In the genomic region with DNA sequence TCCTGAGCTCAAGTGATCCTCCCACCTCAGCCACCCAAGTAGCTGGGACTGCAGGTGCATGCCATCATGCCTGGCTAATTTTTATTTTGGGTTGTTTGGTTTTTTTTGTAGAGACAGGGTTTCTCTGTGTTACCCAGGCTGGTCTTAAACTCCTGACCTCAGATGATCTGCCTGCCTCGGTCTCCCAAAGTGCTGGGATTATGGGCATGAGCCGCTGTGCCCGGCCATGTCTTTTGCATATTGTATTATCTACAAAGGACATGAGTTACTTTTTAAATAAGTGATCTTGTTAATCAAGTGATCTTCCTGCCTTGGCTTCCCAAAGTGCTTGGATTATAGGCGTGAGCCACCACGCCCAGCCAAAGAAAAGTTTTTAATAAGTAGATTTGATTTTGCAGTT, we compare ENCODE assay signal across 7 cellular contexts.
DNase-seq lines count a peak whose midpoint lies in the region; ATAC-seq, FAIRE-seq and TF ChIP-seq lines count a peak whose summit lies in the region.
"Not testable (repeated sequence)": the region's sequence is repeated elsewhere in the genome, so short reads cannot be mapped to it uniquely, and the experiment has no call there.

No MANE protein-coding gene starts in this region.

- H3K27ac Mint-ChIP-seq in activated CD4-positive, alpha-beta T cell treated with anti-CD3 and anti-CD28 coated beads, Interleukin-2, amount 10 ng/mL, durations not matched to agents 7 days and 5 days = peak overlapping the region; percentile 15
- not testable (repeated sequence) for H3K27ac Mint-ChIP-seq in activated T-cell treated with anti-CD3 and anti-CD28 coated beads, Interleukin-2, amount 50 U/mL, for 24 hours
- peak overlapping the region; percentile 17 for H3K27ac Mint-ChIP-seq in stimulated activated effector memory CD8-positive, alpha-beta T cell treated with anti-CD3 and anti-CD28 coated beads, Interleukin-12 subunit alpha, Interleukin-12 subunit beta, amount 100 ng/mL, for 72 hours

- H3K9me3 Mint-ChIP-seq in activated CD4-positive, alpha-beta T cell treated with anti-CD3 and anti-CD28 coated beads, Interleukin-2, amount 10 ng/mL, durations not matched to agents 7 days and 5 days; activated T-cell treated with anti-CD3 and anti-CD28 coated beads, Interleukin-2, amount 50 U/mL, for 24 hours; stimulated activated effector memory CD8-positive, alpha-beta T cell treated with anti-CD3 and anti-CD28 coated beads, Interleukin-12 subunit alpha, Interleukin-12 subunit beta, amount 100 ng/mL, for 72 hours: not testable (repeated sequence)

- POLR2A ChIA-PET in activated CD4-positive, alpha-beta T cell treated with anti-CD3 and anti-CD28 coated beads, Interleukin-2, amount 10 ng/mL, durations not matched to agents 7 days and 5 days (lab: Charles Lee) = not testable (repeated sequence)

- not testable (repeated sequence) for TF ChIP-seq CTCF in coronary artery (IDR thresholded peaks at IDR 0.05); kidney (IDR thresholded peaks at IDR 0.05; ENCODE audit: borderline replicate concordance, extremely low read depth, insufficient read depth)

- H3K9me3 ChIP-seq in kidney (ENCODE audit: control insufficient read depth in 1 of 2, low read length in 2 of 2) = not testable (repeated sequence)

- not testable (repeated sequence) for H3K27ac ChIP-seq in coronary artery; kidney (ENCODE audit: low read depth in 2 of 2, low read length in 2 of 2)

- peaks cover 43% of the 10 kb centered on the region for H3K4me1 Mint-ChIP-seq in activated CD4-positive, alpha-beta T cell treated with anti-CD3 and anti-CD28 coated beads, Interleukin-2, amount 10 ng/mL, durations not matched to agents 7 days and 5 days
- peaks cover 45% of the 10 kb centered on the region for H3K4me1 Mint-ChIP-seq in activated T-cell treated with anti-CD3 and anti-CD28 coated beads, Interleukin-2, amount 50 U/mL, for 24 hours (ENCODE audit: low read depth)
- peaks cover 14% of the 10 kb centered on the region for H3K4me1 Mint-ChIP-seq in stimulated activated effector memory CD8-positive, alpha-beta T cell treated with anti-CD3 and anti-CD28 coated beads, Interleukin-12 subunit alpha, Interleukin-12 subunit beta, amount 100 ng/mL, for 72 hours

- H3K4me3 Mint-ChIP-seq in activated CD4-positive, alpha-beta T cell treated with anti-CD3 and anti-CD28 coated beads, Interleukin-2, amount 10 ng/mL, durations not matched to agents 7 days and 5 days; activated T-cell treated with anti-CD3 and anti-CD28 coated beads, Interleukin-2, amount 50 U/mL, for 24 hours; stimulated activated effector memory CD8-positive, alpha-beta T cell treated with anti-CD3 and anti-CD28 coated beads, Interleukin-12 subunit alpha, Interleukin-12 subunit beta, amount 100 ng/mL, for 72 hours: not testable (repeated sequence)

- H3K9ac ChIP-seq in kidney (ENCODE audit: low read length in 2 of 2) = not testable (repeated sequence)

- H3K4me1 ChIP-seq in kidney (ENCODE audit: control insufficient read depth in 1 of 2, insufficient read depth in 1 of 2, low read depth in 1 of 2, low read length in 2 of 2) = not testable (repeated sequence)

- intact Hi-C loops in kidney (cut with DNase I) = not testable (repeated sequence)

- ATAC-seq in stimulated activated effector memory CD8-positive, alpha-beta T cell treated with anti-CD3 and anti-CD28 coated beads, Interleukin-12 subunit alpha, Interleukin-12 subunit beta, amount 100 ng/mL, for 72 hours = not testable (repeated sequence)

- not testable (repeated sequence) for FAIRE-seq in kidney (lab: Jason Lieb, UNC)

- peaks cover 51% of the 10 kb centered on the region for H3K36me3 Mint-ChIP-seq in activated CD4-positive, alpha-beta T cell treated with anti-CD3 and anti-CD28 coated beads, Interleukin-2, amount 10 ng/mL, durations not matched to agents 7 days and 5 days (ENCODE audit: low read depth)
- H3K36me3 Mint-ChIP-seq in activated T-cell treated with anti-CD3 and anti-CD28 coated beads, Interleukin-2, amount 50 U/mL, for 24 hours (ENCODE audit: low read depth) = peaks cover 74% of the 10 kb centered on the region
- peaks cover 23% of the 10 kb centered on the region for H3K36me3 Mint-ChIP-seq in stimulated activated effector memory CD8-positive, alpha-beta T cell treated with anti-CD3 and anti-CD28 coated beads, Interleukin-12 subunit alpha, Interleukin-12 subunit beta, amount 100 ng/mL, for 72 hours

- DNase-seq in activated CD4-positive, alpha-beta T cell treated with anti-CD3 and anti-CD28 coated beads, Interleukin-2, amount 10 ng/mL, durations not matched to agents 7 days and 5 days; stimulated activated effector memory CD8-positive, alpha-beta T cell treated with anti-CD3 and anti-CD28 coated beads, Interleukin-12 subunit alpha, Interleukin-12 subunit beta, amount 100 ng/mL, for 72 hours (ENCODE audit: low spot score in 2 of 2): not testable (repeated sequence)
- peak; percentile 7 for DNase-seq in activated T-cell treated with anti-CD3 and anti-CD28 coated beads, Interleukin-2, amount 50 U/mL, for 24 hours
- peak; percentile 36 for DNase-seq in activated effector memory CD4-positive, alpha-beta T cell treated with anti-CD3 and anti-CD28 coated beads, Interleukin-2, amount 50 U/mL, for 16 hours
- DNase-seq in coronary artery (ENCODE audit: low spot score) = peak; percentile 19
- peak; percentile 20 for DNase-seq in kidney
- DNase-seq in mesenteric fat pad (ENCODE audit: low spot score) = peak; percentile 64

- H3K27me3 Mint-ChIP-seq in activated CD4-positive, alpha-beta T cell treated with anti-CD3 and anti-CD28 coated beads, Interleukin-2, amount 10 ng/mL, durations not matched to agents 7 days and 5 days; activated T-cell treated with anti-CD3 and anti-CD28 coated beads, Interleukin-2, amount 50 U/mL, for 24 hours: not testable (repeated sequence)

- H3K36me3 ChIP-seq in kidney (ENCODE audit: control insufficient read depth in 1 of 2, insufficient read depth in 2 of 2, low read length in 2 of 2) = not testable (repeated sequence)

- CTCF ChIA-PET in activated CD4-positive, alpha-beta T cell treated with anti-CD3 and anti-CD28 coated beads, Interleukin-2, amount 10 ng/mL, durations not matched to agents 7 days and 5 days (lab: Charles Lee) = not testable (repeated sequence)

- not testable (repeated sequence) for H3K4me3 ChIP-seq in coronary artery; kidney (ENCODE audit: low read length in 2 of 2)
